Comparison of ENCODE assay signal across 22 cellular contexts in the genomic region with DNA sequence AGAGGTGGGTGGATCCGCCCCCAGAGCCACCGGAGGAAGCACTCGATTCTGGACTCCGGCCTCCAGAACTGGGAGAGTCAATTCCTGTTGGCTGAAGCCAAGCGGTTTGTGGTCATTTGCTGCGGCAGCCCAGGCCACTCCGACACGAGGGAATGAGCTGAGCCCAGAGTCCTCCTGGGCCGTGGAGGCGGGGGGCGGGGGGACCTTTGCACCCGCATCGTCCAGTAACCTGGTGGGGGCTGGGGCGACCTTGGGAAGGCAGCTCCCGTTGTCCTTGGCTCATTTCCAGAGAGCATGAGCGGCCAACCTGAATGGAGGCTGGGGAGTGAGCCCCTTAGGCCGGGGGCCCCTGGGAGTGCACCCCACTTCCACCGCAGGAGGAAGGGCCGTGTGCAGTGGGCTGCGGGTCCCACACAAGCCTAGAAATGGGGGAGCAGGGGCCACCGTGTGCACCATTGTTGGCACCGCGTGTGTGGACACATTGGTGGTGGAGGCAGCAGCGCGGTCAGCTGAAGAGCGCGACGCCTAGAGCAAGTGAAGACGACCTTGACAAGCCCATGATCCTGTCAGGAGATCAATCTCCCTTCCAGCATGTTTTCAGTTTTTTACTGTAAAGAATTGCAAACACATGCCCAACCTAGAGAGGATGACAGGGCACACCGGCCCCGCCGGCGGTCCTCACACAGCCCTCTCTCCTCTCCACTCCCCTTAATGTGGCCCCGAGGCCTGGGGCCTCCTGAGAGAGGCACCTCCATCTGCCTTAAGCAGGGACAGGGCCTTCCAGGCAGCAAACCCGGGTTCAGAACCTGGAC. TPM values are rescaled to one million over a fixed set of nuclear protein-coding genes. Genes with fewer than 3 reads are reported as not detected.
"Had no signal": no experiment of that assay in that cellular context is flagged by ENCODE, and none has a peak within 500 bp of the region (broad histone marks: within the 10 kb centered on the region; RNA-seq: fewer than 3 reads in every experiment).

No MANE protein-coding gene starts in this region.

- H3K4me1 ChIP-seq: body of pancreas had no signal

- H3K9me3 ChIP-seq: body of pancreas had no signal

- H3K27ac ChIP-seq: body of pancreas, dorsolateral prefrontal cortex had no signal

- DNase-seq: activated B cell treated with CpG ODN at 0.5 μM for 24 hours; activated CD4-positive, alpha-beta memory T cell treated with anti-CD3 and anti-CD28 coated beads for 36 hours; activated CD4-positive, alpha-beta T cell treated with anti-CD3 and anti-CD28 coated beads for 48 hours; activated gamma-delta T cell; activated naive CD4-positive, alpha-beta T cell treated with anti-CD3 and anti-CD28 coated beads, Interleukin-2, amount 50 U/mL, for 16 hours; activated naive CD8-positive, alpha-beta T cell treated with anti-CD3 and anti-CD28 coated beads, Interleukin-2, amount 50 U/mL, for 24 hours; activated T-cell treated with anti-CD3 and anti-CD28 coated beads, Interleukin-2, amount 50 U/mL, for 48 hours; effector memory CD8-positive, alpha-beta T cell; foreskin melanocyte; immature natural killer cell; kidney glomerular epithelial cell; naive thymus-derived CD4-positive, alpha-beta T cell; retina; stimulated activated CD4-positive, alpha-beta T cell treated with anti-CD3 and anti-CD28 coated beads, Interleukin-4, amount 100 ng/mL, for 24 hours; stimulated activated naive CD4-positive, alpha-beta T cell treated with Interleukin-2 at 50 U/mL for 16 hours; T-helper 9 cell had no signal

- H3K27me3 ChIP-seq: body of pancreas had no signal

- H3K4me3 ChIP-seq: body of pancreas, dorsolateral prefrontal cortex had no signal

- ATAC-seq: activated naive CD8-positive, alpha-beta T cell treated with anti-CD3 and anti-CD28 coated beads, Interleukin-2, amount 50 U/mL, for 24 hours; body of pancreas; effector memory CD8-positive, alpha-beta T cell; esophagus mucosa; naive thymus-derived CD4-positive, alpha-beta T cell had no signal

RNA-seq across cellular contexts. Expression of a gene that starts 19.9 kb away (rescaled TPM):
- total RNA-seq: activated B cell treated with CpG ODN at 0.5 μM for 24 hours; body of pancreas; cardiac septum; endothelial cell of umbilical vein; naive thymus-derived CD4-positive, alpha-beta T cell; T-helper 1 cell treated with Interleukin-12 subunit alpha and Interleukin-12 subunit beta and Interleukin-4 antibody, amounts not matched to agents 30 ng/mL and 1 ng/mL, for 36 hours had no signal
- polyA plus RNA-seq: immature natural killer cell; naive thymus-derived CD4-positive, alpha-beta T cell had no signal

RNA-seq across cellular contexts. Expression of a gene that starts 46.5 kb away (rescaled TPM):
- total RNA-seq: activated B cell treated with CpG ODN at 0.5 μM for 24 hours; body of pancreas; endothelial cell of umbilical vein; T-helper 1 cell treated with Interleukin-12 subunit alpha and Interleukin-12 subunit beta and Interleukin-4 antibody, amounts not matched to agents 30 ng/mL and 1 ng/mL, for 36 hours had no signal
- polyA plus RNA-seq: immature natural killer cell; naive thymus-derived CD4-positive, alpha-beta T cell had no signal
